Comparison of ENCODE assay signal across 20 cellular contexts in genomic region chr15:45546789-45547188, GRCh38.
"Had no signal": no experiment of that assay in that cellular context is flagged by ENCODE, and none has a peak within 500 bp of the region (broad histone marks: within the 10 kb centered on the region; RNA-seq: fewer than 3 reads in every experiment).

No MANE protein-coding gene starts in this region.

- H3K9me3 ChIP-seq: Peyer's patch, SJCRH30 had no signal

- H3K27me3 ChIP-seq: Peyer's patch, SJCRH30 had no signal

- H3K4me3 ChIP-seq: PC-9, Peyer's patch, SJCRH30 had no signal

- H2AFZ ChIP-seq: PC-9 had no signal

- ATAC-seq: Right ventricle myocardium inferior, SK-N-SH treated with all-trans-retinoic acid at 6 μM for 48 hours had no signal

- H3K4me2 ChIP-seq: KMS-11, PC-9 had no signal

- H3K4me1 ChIP-seq: Peyer's patch, SJCRH30 had no signal

- H3K36me3 ChIP-seq: Peyer's patch, SJCRH30 had no signal

- DNase-seq: IMR-90, Kasumi-1, MM.1S, NCI-H1092 treated with DMSO at 0.1 percent for 48 hours, NCI-H1436, NCI-H187, NCI-H2029, NCI-H2081 treated with DMSO at 0.1 percent for 48 hours, NCI-H2171, NCI-H226, NCI-H524, NCI-H526 treated with DMSO at 0.1 percent for 48 hours, NCI-H774, PC-9, Peyer's patch, SHP77 treated with DMSO at 0.1 percent for 48 hours, SJCRH30 had no signal

- H3K27ac ChIP-seq: KMS-11, PC-9, Peyer's patch, SJCRH30 had no signal

- H3K9ac ChIP-seq: KMS-11 had no signal
